ENCODE assay signal across 8 cellular contexts in the genomic region with DNA sequence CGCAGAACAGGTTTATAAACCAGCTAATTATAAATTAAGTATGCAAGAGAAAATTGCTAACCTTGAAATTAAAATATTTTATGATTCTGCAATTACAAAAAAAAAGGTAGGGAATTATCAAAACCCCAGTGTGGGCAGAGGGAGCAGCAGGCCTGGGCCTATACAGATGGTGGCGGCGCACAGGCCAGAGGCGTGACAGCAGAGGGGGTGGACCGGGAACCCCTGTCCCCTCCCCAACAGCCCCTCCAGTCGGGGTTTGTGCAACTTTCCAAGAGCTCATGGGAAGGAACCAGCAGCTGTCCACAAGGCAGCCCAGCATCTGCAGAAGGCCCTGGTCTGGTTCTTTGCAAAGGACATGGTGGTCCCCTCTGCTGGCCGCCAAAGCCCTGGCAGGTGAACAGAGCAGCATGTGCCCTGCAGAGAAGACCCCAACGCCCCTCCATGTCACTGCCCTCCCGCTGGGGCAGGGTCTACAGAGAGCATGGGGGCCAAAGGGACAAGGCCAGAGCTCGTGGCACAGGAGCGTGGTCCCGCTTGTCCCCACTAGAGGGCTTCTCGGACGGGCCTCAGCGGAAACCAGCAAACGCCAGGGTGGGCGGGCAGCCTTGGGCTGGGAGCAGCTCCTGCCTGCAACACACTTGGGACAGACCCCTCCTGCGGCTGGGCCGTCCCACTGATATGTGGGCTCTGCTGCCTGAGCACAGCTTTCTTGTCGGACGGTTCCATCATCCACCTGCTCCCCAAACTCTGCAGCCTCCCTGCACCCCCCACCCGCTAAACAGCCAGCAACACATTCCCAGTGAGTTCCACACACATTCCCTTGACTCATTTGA.
DNase-seq lines count a peak whose midpoint lies in the region; ATAC-seq and TF ChIP-seq lines count a peak whose summit lies in the region.

No MANE protein-coding gene starts in this region.

- no peak overlapping the region for H3K27ac ChIP-seq in A673 (ENCODE audit: low read depth, low read length, poor library complexity, severe bottlenecking)

- H3K36me3 ChIP-seq in A673 (ENCODE audit: insufficient read depth, low read length, poor library complexity, severe bottlenecking) = no peaks in the 10 kb centered on the region

- CTCF ChIA-PET in A673 (lab: Charles Lee) = interaction anchor here (0.6 to 1.2 kb wide), 5 partner anchors 11 to 1666 kb away, joined by 4 to 16 read pairs (median 5); no protein-coding TSS in a partner anchor

- DNase-seq in A673 (ENCODE audit: low spot score) (peak; percentile 70), activated T-cell treated with anti-CD3 and anti-CD28 coated beads for 4 hours (peak; percentile 16), left ventricle myocardium superior (peak; percentile 81), NCI-H2081 treated with DMSO at 0.1 percent for 48 hours (lab: John Stamatoyannopoulos, UW) (no peak), GM19240 (ENCODE audit: insufficient read length, low spot score) (no peak)
- DNase-seq in stimulated activated CD4-positive, alpha-beta T cell treated with anti-CD3 and anti-CD28 coated beads, Interleukin-15, amount 100 ng/mL, for 24 hours = peak; percentile 70

- peaks cover 50% of the 10 kb centered on the region for H3K4me1 ChIP-seq in A673 (ENCODE audit: insufficient read depth, low read length, poor library complexity, severe bottlenecking)

- intact Hi-C loops in A673 (cut with micrococcal nuclease; ENCODE audit: unreplicated experiment) = no loop called here
- intact Hi-C loops in left ventricle myocardium superior (cut with micrococcal nuclease) = no loop called here

- BruUV-seq in A673 (replicated peaks; lab: Mats Ljungman, UMichigan) = no TSS peak

- no peak overlapping the region for H3K4me3 ChIP-seq in A673 (ENCODE audit: low read depth, low read length, poor library complexity, severe bottlenecking)

- TF ChIP-seq CTCF in A673 (conservative IDR thresholded peaks at IDR 0.05; ENCODE audit: low read depth, low read length) (peak; percentile 80), LNCAP (IDR thresholded peaks at IDR 0.05) (peak; percentile 80)

- POLR2A ChIA-PET in A673 (lab: Charles Lee; ENCODE audit: low non-redundant PET) = no interaction called here

- ATAC-seq in GM18868 (IDR thresholded peaks at IDR 0.05; ENCODE audit: unreplicated experiment) (peak; percentile 87), left ventricle myocardium superior (peak; percentile 75)

- H3K9me3 ChIP-seq in A673 (ENCODE audit: low read depth, low read length, poor library complexity, severe bottlenecking) = no peaks in the 10 kb centered on the region

- no peaks in the 10 kb centered on the region for H3K27me3 ChIP-seq in A673 (replicated peaks; ENCODE audit: insufficient read depth, low read depth, low read length, poor library complexity)

Comparison
In these comparisons a context has a peak if more than half of its experiments do, and no peak if none do; other contexts are left out.
1. DNase-seq: peak in A673 (single experiment), activated T-cell treated with anti-CD3 and anti-CD28 coated beads for 4 hours (single experiment), left ventricle myocardium superior (single experiment) and stimulated activated CD4-positive, alpha-beta T cell treated with anti-CD3 and anti-CD28 coated beads, Interleukin-15, amount 100 ng/mL, for 24 hours (single experiment); none in NCI-H2081 treated with DMSO at 0.1 percent for 48 hours (single experiment) and GM19240 (single experiment).